Comparison of ENCODE assay signal across 13 cellular contexts in genomic region chr22:20137671-20138416, GRCh38. TPM values are rescaled to one million over a fixed set of nuclear protein-coding genes. Genes with fewer than 3 reads are reported as not detected.
DNase-seq lines count a peak whose midpoint lies in the region; ATAC-seq and TF ChIP-seq lines count a peak whose summit lies in the region.
"Had no signal": no experiment of that assay in that cellular context is flagged by ENCODE, and none has a peak within 500 bp of the region (broad histone marks: within the 10 kb centered on the region; RNA-seq: fewer than 3 reads in every experiment).

No MANE protein-coding gene starts in this region.

- in situ Hi-C loops in GM23248 (cut with MboI) = no loop called here

- CTCF ChIA-PET in SK-N-SH (lab: Yijun Ruan, JAX) = interaction anchor here (1.1 to 1.8 kb wide), 3 partner anchors 19 to 148 kb away, joined by 4 to 5 read pairs (median 4); no protein-coding TSS in a partner anchor

- no peak overlapping the region for H3K4me3 ChIP-seq in SK-N-SH (ENCODE audit: low read depth in 2 of 2, low read length in 1 of 2)
- peak overlapping the region; percentile 10 to 15 (median 13) for H3K4me3 ChIP-seq in esophagus muscularis mucosa
- H3K4me3 ChIP-seq in GM23248 = no peak overlapping the region
- H3K4me3 ChIP-seq: HAP-1, SK-N-MC, testis had no signal

- H3K27me3 ChIP-seq in SK-N-SH (ENCODE audit: insufficient read depth) = no peaks in the 10 kb centered on the region
- H3K27me3 ChIP-seq in esophagus muscularis mucosa = no peaks in the 10 kb centered on the region
- no peaks in the 10 kb centered on the region for H3K27me3 ChIP-seq in GM23248 (replicated peaks; ENCODE audit: insufficient read depth)
- H3K27me3 ChIP-seq: testis had no signal

- WGBS in SK-N-SH (ENCODE audit: low lambda C conversion rate) = 92% methylated on average over 17 of the region's 26 CpGs
- WGBS in esophagus muscularis mucosa = 28% methylated on average over 23 of the region's 26 CpGs
- WGBS in GM23248 (ENCODE audit: low coverage in 1 of 2, low lambda C conversion rate in 2 of 2, missing lambda C conversion rate in 2 of 2), 2 experiments = 45 to 57% methylated on average over 24 to 26 of the region's 26 CpGs

- H3K9ac ChIP-seq in SK-N-SH = no peak overlapping the region
- H3K9ac ChIP-seq in GM23248 = no peak overlapping the region

- H3K79me2 ChIP-seq in SK-N-SH (ENCODE audit: insufficient read depth) (peaks cover 65% of the 10 kb centered on the region), GM23248 (ENCODE audit: insufficient read depth) (peaks cover 64% of the 10 kb centered on the region)

- H2AFZ ChIP-seq in SK-N-SH (ENCODE audit: low read depth) = no peak overlapping the region
- no peak overlapping the region for H2AFZ ChIP-seq in GM23248

- H4K20me1 ChIP-seq in SK-N-SH (ENCODE audit: insufficient read depth) (peaks cover 67% of the 10 kb centered on the region), GM23248 (ENCODE audit: insufficient read depth) (no peaks in the 10 kb centered on the region)

- no peak for TF ChIP-seq POLR2A in esophagus muscularis mucosa (IDR thresholded peaks at IDR 0.05; ENCODE audit: low read depth)

- POLR2A ChIA-PET in SK-N-SH (lab: Yijun Ruan, JAX) = no interaction called here
- POLR2A ChIA-PET in naive thymus-derived CD8-positive, alpha-beta T cell (lab: Charles Lee) = no interaction called here

- H3K9me2 ChIP-seq in SK-N-SH = no peaks in the 10 kb centered on the region
- H3K9me2 ChIP-seq in GM23248 (ENCODE audit: insufficient read depth) = no peaks in the 10 kb centered on the region

- H3K36me3 Mint-ChIP-seq in naive thymus-derived CD8-positive, alpha-beta T cell = peaks cover 0 to 7% (median 0%) of the 10 kb centered on the region in 3 donors
- H3K36me3 Mint-ChIP-seq: immature natural killer cell had no signal

- no peak for TF ChIP-seq EP300 in SK-N-SH (IDR thresholded peaks at IDR 0.05; ENCODE audit: borderline replicate concordance in 1 of 2, low read depth in 1 of 2, low read length in 1 of 2)
- no peak for TF ChIP-seq EP300 in esophagus muscularis mucosa (IDR thresholded peaks at IDR 0.05)

- no peaks in the 10 kb centered on the region for H3K9me3 Mint-ChIP-seq in naive thymus-derived CD8-positive, alpha-beta T cell
- H3K9me3 Mint-ChIP-seq: immature natural killer cell had no signal

- peak overlapping the region in 7 of 10 donors; percentile 19 to 66 (median 40) for H3K27ac Mint-ChIP-seq in naive thymus-derived CD8-positive, alpha-beta T cell

- H3K4me1 Mint-ChIP-seq in naive thymus-derived CD8-positive, alpha-beta T cell = peaks cover 13 to 41% (median 34%) of the 10 kb centered on the region in 4 donors

- DNase-seq in SK-N-SH = no peak
- DNase-seq in esophagus muscularis mucosa (ENCODE audit: extremely low spot score) = no peak
- no peak for DNase-seq in naive thymus-derived CD8-positive, alpha-beta T cell
- DNase-seq in GM23248 = no peak
- DNase-seq in amniotic stem cell (lab: John Stamatoyannopoulos, UW) = no peak
- DNase-seq: 8988T, immature natural killer cell, testis had no signal

- TF ChIP-seq RAD21 in SK-N-SH (IDR thresholded peaks at IDR 0.05; ENCODE audit: low read length) = no peak

- no peaks in the 10 kb centered on the region for H3K9me3 ChIP-seq in SK-N-SH
- no peaks in the 10 kb centered on the region for H3K9me3 ChIP-seq in esophagus muscularis mucosa
- H3K9me3 ChIP-seq in GM23248 (ENCODE audit: low read depth) = no peaks in the 10 kb centered on the region
- H3K9me3 ChIP-seq: HAP-1, testis had no signal

- H3K4me1 ChIP-seq in SK-N-SH (ENCODE audit: control insufficient read depth in 1 of 2, insufficient read depth in 2 of 2, low read depth in 1 of 2, low read length in 1 of 2) = peaks cover 0 to 54% of the 10 kb centered on the region in 2 experiments; a peak in 1 of 4 replicates
- peaks cover 57 to 62% (median 60%) of the 10 kb centered on the region in 4 donors for H3K4me1 ChIP-seq in esophagus muscularis mucosa
- H3K4me1 ChIP-seq in GM23248 (ENCODE audit: insufficient read depth) = peaks cover 34% of the 10 kb centered on the region
- H3K4me1 ChIP-seq: HAP-1 had no signal

- ATAC-seq in SK-N-SH treated with all-trans-retinoic acid at 6 μM for 48 hours = no peak
- no peak for ATAC-seq in naive thymus-derived CD8-positive, alpha-beta T cell
- no peak for ATAC-seq in HG02981 (IDR thresholded peaks at IDR 0.05; ENCODE audit: unreplicated experiment)

- no peak for TF ChIP-seq CTCF in SK-N-SH (IDR thresholded peaks at IDR 0.05)
- no peak for TF ChIP-seq CTCF in esophagus muscularis mucosa (IDR thresholded peaks at IDR 0.05)

- peak overlapping the region in 3 of 10 donors; percentile 14 to 45 (median 32) for H3K4me3 Mint-ChIP-seq in naive thymus-derived CD8-positive, alpha-beta T cell
- H3K4me3 Mint-ChIP-seq: immature natural killer cell had no signal

- peaks cover 0 to 8% of the 10 kb centered on the region in 2 experiments for H3K36me3 ChIP-seq in SK-N-SH (replicated peaks in 1 of 2; ENCODE audit: control insufficient read depth in 1 of 2, insufficient read depth in 2 of 2, low read length in 1 of 2)
- peaks cover 0 to 38% (median 35%) of the 10 kb centered on the region in 4 donors for H3K36me3 ChIP-seq in esophagus muscularis mucosa
- H3K36me3 ChIP-seq in GM23248 (ENCODE audit: low read depth) = no peaks in the 10 kb centered on the region
- H3K36me3 ChIP-seq: HAP-1 had no signal

- H3K27me3 Mint-ChIP-seq in naive thymus-derived CD8-positive, alpha-beta T cell = no peaks in the 10 kb centered on the region

- intact Hi-C loops in esophagus muscularis mucosa (cut with DNase I) = no loop called here

- H3F3A ChIP-seq in SK-N-SH (replicated peaks; ENCODE audit: insufficient read depth) = no peaks in the 10 kb centered on the region
- H3F3A ChIP-seq in GM23248 (ENCODE audit: insufficient read depth) = peaks cover 6% of the 10 kb centered on the region; the same call in 1 of the 2 replicates

- H3K4me2 ChIP-seq in SK-N-SH (no peak overlapping the region), GM23248 (ENCODE audit: unreplicated experiment) (no peak overlapping the region)

- H3K27ac ChIP-seq in SK-N-SH (ENCODE audit: low read depth in 2 of 2, low read length in 1 of 2) = peak overlapping the region in 1 of 2 experiments; percentile 64; a peak in 1 of 4 replicates
- peak overlapping the region; percentile 37 to 63 (median 54) for H3K27ac ChIP-seq in esophagus muscularis mucosa (replicated peaks in 1 of 4)
- peak overlapping the region; percentile 77 for H3K27ac ChIP-seq in temporal lobe (ENCODE audit: low read depth, low read length)
- no peak overlapping the region for H3K27ac ChIP-seq in GM23248
- H3K27ac ChIP-seq: SK-N-MC had no signal

TF ChIP-seq in SK-N-SH, 30 proteins besides CTCF, POLR2A, EP300 and RAD21 (continues in another document):
- TF ChIP-seq EZH2phosphoT487 (IDR thresholded peaks at IDR 0.05; ENCODE audit: borderline replicate concordance, low read depth) = no peak

TF ChIP-seq in SK-N-SH treated with all-trans-retinoic acid at 6 μM for 48 hours, 23 proteins besides CTCF, POLR2A, EP300 and RAD21 (continues in another document):
- TF ChIP-seq CSDC2 (CRISPR knock-in tag; IDR thresholded peaks at IDR 0.05) = no peak

RNA-seq across cellular contexts. Expression of gene ZDHHC8, which starts 6.2 kb away (rescaled TPM):
- 36.5 and 65.3 TPM in 2 replicates for polyA plus RNA-seq in SK-N-SH (2012; rRNA removed)
- polyA plus RNA-seq in SK-N-SH (2012; cell fraction: cytosol; rRNA removed) = 21.9 and 35.0 TPM in 2 replicates
- 436 and 508 TPM in 2 replicates for polyA plus RNA-seq in SK-N-SH (2012; cell fraction: nucleus; rRNA removed)
- 10 to 100 TPM; 11.8 to 33.2 (median 23.8) TPM for total RNA-seq in esophagus muscularis mucosa
- 10 to 100 TPM; 93.5 to 99.2 TPM for total RNA-seq in naive thymus-derived CD8-positive, alpha-beta T cell
- polyA plus RNA-seq in naive thymus-derived CD8-positive, alpha-beta T cell = 1 to 10 TPM; 1.4 to 4.6 (median 2.6) TPM
- 6.6 TPM for total RNA-seq in temporal lobe
- 18.7 and 22.8 TPM in 2 replicates for total RNA-seq in GM23248 (2014; rRNA removed; shearing (Covaris generic))
- polyA plus RNA-seq in GM23248 (2016; fragmentation: Nextera tagmentation; extraction: Ambion mirVana) = 13.0 and 16.1 TPM in 2 replicates

RNA-seq across cellular contexts. Expression of gene CCDC188, which starts 13.0 kb away (rescaled TPM):
- polyA plus RNA-seq in SK-N-SH (2012; rRNA removed) (21.1 and 24.0 TPM in 2 replicates), GM23248 (2016; fragmentation: Nextera tagmentation; extraction: Ambion mirVana) (1.2 TPM in 2 replicates)
- 4.4 and 6.7 TPM in 2 replicates for polyA plus RNA-seq in SK-N-SH (2012; cell fraction: cytosol; rRNA removed)
- 141 and 175 TPM in 2 replicates for polyA plus RNA-seq in SK-N-SH (2012; cell fraction: nucleus; rRNA removed)
- total RNA-seq in esophagus muscularis mucosa (1 to 10 TPM in 1 of 4 donors, under 1 TPM in 3; 0.17 to 1.4 (median 0.64) TPM), temporal lobe (1.5 TPM)
- not detected for total RNA-seq in naive thymus-derived CD8-positive, alpha-beta T cell
- polyA plus RNA-seq in naive thymus-derived CD8-positive, alpha-beta T cell = not detected
- 0.76 and 1.8 TPM in 2 replicates for total RNA-seq in GM23248 (2014; rRNA removed; shearing (Covaris generic))

RNA-seq across cellular contexts. Expression of gene TRMT2A, which starts 20.8 kb away (rescaled TPM):
- polyA plus RNA-seq in SK-N-SH (2012; rRNA removed) (54.6 and 73.1 TPM in 2 replicates), GM23248 (2016; fragmentation: Nextera tagmentation; extraction: Ambion mirVana) (38.1 and 42.2 TPM in 2 replicates)
- polyA plus RNA-seq in SK-N-SH (2012; cell fraction: cytosol; rRNA removed) = 7.9 and 12.8 TPM in 2 replicates
- polyA plus RNA-seq in SK-N-SH (2012; cell fraction: nucleus; rRNA removed) = 409 and 434 TPM in 2 replicates
- total RNA-seq in esophagus muscularis mucosa (10 to 100 TPM; 34.0 to 36.7 (median 35.0) TPM), temporal lobe (22.1 TPM)
- total RNA-seq in naive thymus-derived CD8-positive, alpha-beta T cell = 100 to 1,000 TPM; 120 to 123 TPM
- 10 to 100 TPM; 24.8 to 36.8 (median 32.5) TPM for polyA plus RNA-seq in naive thymus-derived CD8-positive, alpha-beta T cell
- total RNA-seq in GM23248 (2014; rRNA removed; shearing (Covaris generic)) = 72.0 and 79.0 TPM in 2 replicates

RNA-seq across cellular contexts. Expression of gene RANBP1, which starts 21.9 kb away (rescaled TPM):
- 288 and 502 TPM in 2 replicates for polyA plus RNA-seq in SK-N-SH (2012; rRNA removed)
- 421 and 483 TPM in 2 replicates for polyA plus RNA-seq in SK-N-SH (2012; cell fraction: cytosol; rRNA removed)
- 259 and 349 TPM in 2 replicates for polyA plus RNA-seq in SK-N-SH (2012; cell fraction: nucleus; rRNA removed)
- 100 to 1,000 TPM; 116 to 180 (median 140) TPM for total RNA-seq in esophagus muscularis mucosa
- 10 to 100 TPM; 64.0 to 67.0 TPM for total RNA-seq in naive thymus-derived CD8-positive, alpha-beta T cell
- 100 to 1,000 TPM in 1 of 3 donors, 10 to 100 TPM in 2; 72.5 to 106 (median 92.7) TPM for polyA plus RNA-seq in naive thymus-derived CD8-positive, alpha-beta T cell
- 102 TPM for total RNA-seq in temporal lobe
- total RNA-seq in GM23248 (2014; rRNA removed; shearing (Covaris generic)) = 195 and 233 TPM in 2 replicates
- polyA plus RNA-seq in GM23248 (2016; fragmentation: Nextera tagmentation; extraction: Ambion mirVana) = 252 and 253 TPM in 2 replicates

RNA-seq across cellular contexts. Expression of gene DGCR8, which starts 57.8 kb away (rescaled TPM):
- 23.9 and 26.5 TPM in 2 replicates for polyA plus RNA-seq in SK-N-SH (2012; rRNA removed)
- 15.0 and 15.8 TPM in 2 replicates for polyA plus RNA-seq in SK-N-SH (2012; cell fraction: cytosol; rRNA removed)
- polyA plus RNA-seq in SK-N-SH (2012; cell fraction: nucleus; rRNA removed) = 107 and 117 TPM in 2 replicates
- 10 to 100 TPM; 16.9 to 26.6 (median 19.6) TPM for total RNA-seq in esophagus muscularis mucosa
- total RNA-seq in naive thymus-derived CD8-positive, alpha-beta T cell = 10 to 100 TPM; 51.3 to 53.3 TPM
- polyA plus RNA-seq in naive thymus-derived CD8-positive, alpha-beta T cell = 1 to 10 TPM; 4.0 to 6.0 (median 4.4) TPM
- total RNA-seq in temporal lobe = 24.8 TPM
- 24.9 and 28.7 TPM in 2 replicates for total RNA-seq in GM23248 (2014; rRNA removed; shearing (Covaris generic))
- polyA plus RNA-seq in GM23248 (2016; fragmentation: Nextera tagmentation; extraction: Ambion mirVana) = 14.0 and 14.2 TPM in 2 replicates

Comparison
In these comparisons a context has a peak if more than half of its experiments do, and no peak if none do; other contexts are left out.
1. H3K4me3 ChIP-seq: peak in esophagus muscularis mucosa (4 of 4); none in SK-N-SH (0 of 2) and GM23248 (single experiment).